8 cellular contexts compared by ENCODE assay signal in the genomic region with DNA sequence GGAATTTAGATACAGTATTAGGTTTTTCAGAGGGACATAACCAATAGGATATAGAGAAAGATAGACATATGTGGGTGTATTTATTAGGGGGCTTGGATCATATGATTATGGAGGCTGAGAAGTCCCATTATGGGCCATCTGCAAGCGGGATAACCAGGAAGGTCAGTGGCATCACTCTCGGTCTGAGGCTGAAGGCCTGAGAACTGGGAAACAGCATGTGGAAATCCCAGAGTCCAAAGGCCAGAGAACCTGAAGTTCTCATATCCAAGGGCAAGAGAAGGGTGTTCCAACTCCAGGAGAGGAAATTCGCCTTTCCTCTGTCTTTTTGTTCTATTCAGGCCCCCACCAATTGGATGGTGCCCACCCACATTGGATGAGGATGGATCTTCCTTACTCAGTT.
"Had no signal": no experiment of that assay in that cellular context is flagged by ENCODE, and none has a peak within 500 bp of the region (broad histone marks: within the 10 kb centered on the region; RNA-seq: fewer than 3 reads in every experiment).

No MANE protein-coding gene starts in this region.

- DNase-seq: GM23248, GOT3, H7, H9, HCEC 1CT, HFFc6 had no signal

- ATAC-seq: GM23338, HCT116 had no signal
